In genomic region chr2:152466041-152466440, GRCh38 we compare ENCODE assay signal across 1 cellular context.
TF ChIP-seq lines count a peak whose summit lies in the region.

No MANE protein-coding gene starts in this region.

TF ChIP-seq in H1, 55 proteins besides CTCF, POLR2A, EP300 and RAD21 (continued from another document):
- TF ChIP-seq CHD7 (IDR thresholded peaks at IDR 0.05; ENCODE audit: insufficient replicate concordance, low read length) (no peak), SAP30 (IDR thresholded peaks at IDR 0.05; ENCODE audit: insufficient read depth, insufficient replicate concordance, low read length) (no peak)
